In genomic region chr7:5553298-5553877, GRCh38 we compare ENCODE assay signal across 12 cellular contexts. TPM values are rescaled to one million over a fixed set of nuclear protein-coding genes. Genes with fewer than 3 reads are reported as not detected.
DNase-seq lines count a peak whose midpoint lies in the region; ATAC-seq and TF ChIP-seq lines count a peak whose summit lies in the region.
"Had no signal": no experiment of that assay in that cellular context is flagged by ENCODE, and none has a peak within 500 bp of the region (broad histone marks: within the 10 kb centered on the region; RNA-seq: fewer than 3 reads in every experiment).

No MANE protein-coding gene starts in this region.

- peak overlapping the region; percentile 41 for H3K4me3 Mint-ChIP-seq in activated T-helper 17 cell treated with anti-CD3 and anti-CD28 coated beads, Interleukin-2, amount 50 U/mL, for 72 hours
- no peak overlapping the region for H3K4me3 Mint-ChIP-seq in activated CD8-positive, alpha-beta memory T cell treated with anti-CD3 and anti-CD28 coated beads, Interleukin-2, amount 10 ng/mL, durations not matched to agents 7 days and 5 days

- POLR2A ChIA-PET in HCT116 (lab: Charles Lee) = interaction anchor here (0.7 to 1.4 kb wide), 2 partner anchors 27 to 56 kb away, joined by 4 read pairs; no protein-coding TSS in a partner anchor

- no peaks in the 10 kb centered on the region for H3K27me3 ChIP-seq in HCT116 (ENCODE audit: insufficient read depth, low read length)
- no peaks in the 10 kb centered on the region for H3K27me3 ChIP-seq in mucosa of rectum (ENCODE audit: control insufficient read depth in 2 of 2, insufficient read depth in 2 of 2, low read length in 2 of 2)
- peaks cover 13% of the 10 kb centered on the region for H3K27me3 ChIP-seq in MM.1S (replicated peaks; ENCODE audit: insufficient read depth, low read length)

- H4K20me1 ChIP-seq in HCT116 (ENCODE audit: insufficient read depth) = no peaks in the 10 kb centered on the region
- no peaks in the 10 kb centered on the region for H4K20me1 ChIP-seq in MM.1S (ENCODE audit: insufficient read depth, low read length)

- no peak overlapping the region for H2AFZ ChIP-seq in HCT116 (ENCODE audit: low read depth, low read length, poor library complexity, severe bottlenecking)
- H2AFZ ChIP-seq in MM.1S (ENCODE audit: low read length) = no peak overlapping the region

- BruUV-seq in HCT116 (replicated peaks; lab: Mats Ljungman, UMichigan) = no TSS peak

- intact Hi-C loops in HCT116 (cut with micrococcal nuclease) = no loop called here

- H3K9me2 ChIP-seq in HCT116 (ENCODE audit: insufficient read depth) = no peaks in the 10 kb centered on the region
- H3K9me2 ChIP-seq in MM.1S (replicated peaks; ENCODE audit: insufficient read depth, low read length) = no peaks in the 10 kb centered on the region

- ATAC-seq in HCT116 = peak; percentile 41
- ATAC-seq in activated T-helper 17 cell treated with anti-CD3 and anti-CD28 coated beads, Interleukin-2, amount 50 U/mL, for 72 hours (replicated peaks) = no peak
- no peak for ATAC-seq in activated CD8-positive, alpha-beta memory T cell treated with anti-CD3 and anti-CD28 coated beads, Interleukin-2, amount 10 ng/mL, durations not matched to agents 7 days and 5 days

- H3K79me2 ChIP-seq in HCT116 (ENCODE audit: insufficient read depth, low read length) (no peaks in the 10 kb centered on the region), MM.1S (ENCODE audit: low read length) (no peaks in the 10 kb centered on the region)

- RAD21 ChIA-PET in HCT116 (lab: Charles Lee; ENCODE audit: low non-redundant PET in 1 of 2, low total read pairs in 2 of 2, uncharacterized antibody in 2 of 2, unreplicated experiment in 2 of 2) = no interaction called here

- peaks cover 7% of the 10 kb centered on the region for H3K4me1 Mint-ChIP-seq in activated T-helper 17 cell treated with anti-CD3 and anti-CD28 coated beads, Interleukin-2, amount 50 U/mL, for 72 hours
- H3K4me1 Mint-ChIP-seq in activated CD8-positive, alpha-beta memory T cell treated with anti-CD3 and anti-CD28 coated beads, Interleukin-2, amount 10 ng/mL, durations not matched to agents 7 days and 5 days = peaks cover 33% of the 10 kb centered on the region

- TF ChIP-seq RAD21 in HCT116 (IDR thresholded peaks at IDR 0.05; ENCODE audit: low read depth) = no peak

- no peaks in the 10 kb centered on the region for H3K9me3 ChIP-seq in HCT116 (ENCODE audit: control insufficient read depth in 1 of 2, insufficient read depth in 1 of 2, low read depth in 1 of 2, low read length in 2 of 2)
- H3K9me3 ChIP-seq in mucosa of rectum (ENCODE audit: control insufficient read depth in 2 of 2, low read length in 2 of 2) = no peaks in the 10 kb centered on the region
- H3K9me3 ChIP-seq in MM.1S (replicated peaks; ENCODE audit: insufficient read depth, low read length) = no peaks in the 10 kb centered on the region

- peak overlapping the region; percentile 90 for H3K4me2 ChIP-seq in HCT116 (ENCODE audit: low read length)
- H3K4me2 ChIP-seq in MM.1S (ENCODE audit: low read depth, low read length) = no peak overlapping the region

- CTCF ChIA-PET in HCT116 (lab: Charles Lee) = interaction anchor here (1.3 kb wide), 1 partner anchor 112 kb away, joined by 3 read pairs; no protein-coding TSS in a partner anchor
- CTCF ChIA-PET in activated CD8-positive, alpha-beta memory T cell treated with anti-CD3 and anti-CD28 coated beads, Interleukin-2, amount 10 ng/mL, durations not matched to agents 7 days and 5 days (lab: Charles Lee) = interaction anchor here (1.2 kb wide), 1 partner anchor 41 kb away, joined by 3 read pairs; no protein-coding TSS in a partner anchor

- TF ChIP-seq POLR2A in HCT116 (IDR thresholded peaks at IDR 0.05; ENCODE audit: borderline replicate concordance, extremely low read depth, insufficient read depth, insufficient read length) = no peak

- H3K36me3 ChIP-seq in HCT116 (ENCODE audit: control insufficient read depth in 1 of 2, insufficient read depth in 2 of 2, low read length in 2 of 2) = no peaks in the 10 kb centered on the region
- no peaks in the 10 kb centered on the region for H3K36me3 ChIP-seq in mucosa of rectum (ENCODE audit: control insufficient read depth in 2 of 2, insufficient read depth in 2 of 2, low read length in 2 of 2)
- H3K36me3 ChIP-seq in MM.1S (replicated peaks; ENCODE audit: insufficient read depth, low read length) = no peaks in the 10 kb centered on the region

- H3K9me3 Mint-ChIP-seq in activated T-helper 17 cell treated with anti-CD3 and anti-CD28 coated beads, Interleukin-2, amount 50 U/mL, for 72 hours = no peaks in the 10 kb centered on the region
- H3K9me3 Mint-ChIP-seq in activated CD8-positive, alpha-beta memory T cell treated with anti-CD3 and anti-CD28 coated beads, Interleukin-2, amount 10 ng/mL, durations not matched to agents 7 days and 5 days (ENCODE audit: low read depth) = no peaks in the 10 kb centered on the region

- H3K4me3 ChIP-seq in AG10803 (ENCODE audit: low read length) (no peak overlapping the region), HCT116 (replicated peaks in 1 of 2; ENCODE audit: low read depth in 1 of 2, low read length in 2 of 2) (peak overlapping the region in 1 of 2 experiments; percentile 22; a peak in 2 of 4 replicates), mucosa of rectum (ENCODE audit: low read length in 2 of 2) (peak overlapping the region in 1 of 2 donors; percentile 23), MM.1S (ENCODE audit: low read length) (no peak overlapping the region)

- no peaks in the 10 kb centered on the region for H3K36me3 Mint-ChIP-seq in activated T-helper 17 cell treated with anti-CD3 and anti-CD28 coated beads, Interleukin-2, amount 50 U/mL, for 72 hours (ENCODE audit: low read depth)
- H3K36me3 Mint-ChIP-seq in activated CD8-positive, alpha-beta memory T cell treated with anti-CD3 and anti-CD28 coated beads, Interleukin-2, amount 10 ng/mL, durations not matched to agents 7 days and 5 days = no peaks in the 10 kb centered on the region

- H3K27ac ChIP-seq in HCT116 (ENCODE audit: low read depth, low read length) = peak overlapping the region; percentile 95
- peak overlapping the region; percentile 96 to 99 for H3K27ac ChIP-seq in mucosa of rectum (ENCODE audit: low read depth in 2 of 2, low read length in 2 of 2)
- H3K27ac ChIP-seq in MM.1S (ENCODE audit: low read length) = no peak overlapping the region

- DNase-seq in AG10803 (ENCODE audit: low read depth) = peak; percentile 37
- no peak for DNase-seq in HCT116 (ENCODE audit: low read depth, low spot score)
- no peak for DNase-seq in SIG-M5 treated with dmso at 0.1 percent for 504 hours (lab: John Stamatoyannopoulos, UW; ENCODE audit: unreplicated experiment)
- no peak for DNase-seq in MM.1S
- no peak for DNase-seq in NCI-H1048 (lab: John Stamatoyannopoulos, UW)
- no peak for DNase-seq in activated CD8-positive, alpha-beta memory T cell treated with anti-CD3 and anti-CD28 coated beads, Interleukin-2, amount 10 ng/mL, durations not matched to agents 7 days and 5 days
- DNase-seq: activated CD4-positive, CD25-positive, alpha-beta regulatory T cell treated with anti-CD3 and anti-CD28 coated beads, Interleukin-2, amount 50 U/mL, for 72 hours; activated T-cell treated with anti-CD3 and anti-CD28 coated beads, Interleukin-2, amount 50 U/mL, for 1 hour; NCI-H1105 treated with DMSO at 0.1 percent for 48 hours; NCI-H2227 treated with DMSO at 0.1 percent for 48 hours had no signal

- H3K27me3 Mint-ChIP-seq in activated T-helper 17 cell treated with anti-CD3 and anti-CD28 coated beads, Interleukin-2, amount 50 U/mL, for 72 hours = no peaks in the 10 kb centered on the region
- H3K27me3 Mint-ChIP-seq in activated CD8-positive, alpha-beta memory T cell treated with anti-CD3 and anti-CD28 coated beads, Interleukin-2, amount 10 ng/mL, durations not matched to agents 7 days and 5 days = peaks cover 2% of the 10 kb centered on the region

- peaks cover 17% of the 10 kb centered on the region; the same call in 1 of the 2 replicates for H3F3A ChIP-seq in MM.1S (ENCODE audit: insufficient read depth, low read length)

- TF ChIP-seq CTCF in AG10803 (conservative IDR thresholded peaks at IDR 0.05; ENCODE audit: low read length) (no peak), HCT116 (IDR thresholded peaks at IDR 0.05 in 2 of 3, conservative IDR thresholded peaks at IDR 0.05 in 1 of 3; ENCODE audit: borderline replicate concordance in 1 of 3, insufficient read depth in 1 of 3, low read depth in 2 of 3, low read length in 2 of 3) (no peak), MM.1S (IDR thresholded peaks at IDR 0.05; ENCODE audit: low read length) (no peak)

- H3K9ac ChIP-seq in HCT116 (ENCODE audit: low read length) = peak overlapping the region; percentile 37
- H3K9ac ChIP-seq in mucosa of rectum (ENCODE audit: low read depth in 1 of 2, low read length in 2 of 2) = peak overlapping the region in 1 of 2 donors; percentile 47
- H3K9ac ChIP-seq in MM.1S (ENCODE audit: low read length) = no peak overlapping the region

- peaks cover 51 to 83% of the 10 kb centered on the region in 2 experiments for H3K4me1 ChIP-seq in HCT116 (ENCODE audit: control insufficient read depth in 1 of 2, insufficient read depth in 2 of 2, low read length in 2 of 2)
- H3K4me1 ChIP-seq in mucosa of rectum (ENCODE audit: control insufficient read depth in 2 of 2, insufficient read depth in 2 of 2, low read length in 2 of 2) = peaks cover 28 to 49% of the 10 kb centered on the region in 2 donors
- H3K4me1 ChIP-seq in MM.1S (ENCODE audit: low read length) = peaks cover 16% of the 10 kb centered on the region

- H3K27ac Mint-ChIP-seq in activated T-helper 17 cell treated with anti-CD3 and anti-CD28 coated beads, Interleukin-2, amount 50 U/mL, for 72 hours = no peak overlapping the region
- no peak overlapping the region for H3K27ac Mint-ChIP-seq in activated CD8-positive, alpha-beta memory T cell treated with anti-CD3 and anti-CD28 coated beads, Interleukin-2, amount 10 ng/mL, durations not matched to agents 7 days and 5 days

RNA-seq across cellular contexts. Expression of gene ACTB, which starts 23.0 kb away (rescaled TPM):
- total RNA-seq in HCT116 (2021; ENCODE audit: unreplicated experiment) = 2,545 TPM
- polyA plus RNA-seq in HCT116 (2012) = 2,142 and 3,054 TPM in 2 replicates
- total RNA-seq in activated T-helper 17 cell treated with anti-CD3 and anti-CD28 coated beads, Interleukin-2, amount 50 U/mL, for 72 hours = over 10,000 TPM in 1 of 2 donors, 1,000 to 10,000 TPM in 1; 7,579 to 12,358 TPM
- over 10,000 TPM; 10,813 to 11,083 TPM for total RNA-seq in activated CD8-positive, alpha-beta memory T cell treated with anti-CD3 and anti-CD28 coated beads, Interleukin-2, amount 10 ng/mL, durations not matched to agents 7 days and 5 days

RNA-seq across cellular contexts. Expression of gene FSCN1, which starts 39.2 kb away (rescaled TPM):
- total RNA-seq in HCT116 (2021; ENCODE audit: unreplicated experiment) = 302 TPM
- 185 and 190 TPM in 2 replicates for polyA plus RNA-seq in HCT116 (2012)
- total RNA-seq in activated T-helper 17 cell treated with anti-CD3 and anti-CD28 coated beads, Interleukin-2, amount 50 U/mL, for 72 hours = 10 to 100 TPM in 1 of 2 donors, 1 to 10 TPM in 1; 9.4 to 30.2 TPM
- 1 to 10 TPM; 4.4 to 6.2 TPM for total RNA-seq in activated CD8-positive, alpha-beta memory T cell treated with anti-CD3 and anti-CD28 coated beads, Interleukin-2, amount 10 ng/mL, durations not matched to agents 7 days and 5 days

RNA-seq across cellular contexts. Expression of gene FBXL18, which starts 39.8 kb away (rescaled TPM):
- 16.5 TPM for total RNA-seq in HCT116 (2021; ENCODE audit: unreplicated experiment)
- 6.1 and 6.6 TPM in 2 replicates for polyA plus RNA-seq in HCT116 (2012)
- 10 to 100 TPM in 1 of 2 donors, 1 to 10 TPM in 1; 6.6 to 13.2 TPM for total RNA-seq in activated T-helper 17 cell treated with anti-CD3 and anti-CD28 coated beads, Interleukin-2, amount 50 U/mL, for 72 hours
- total RNA-seq in activated CD8-positive, alpha-beta memory T cell treated with anti-CD3 and anti-CD28 coated beads, Interleukin-2, amount 10 ng/mL, durations not matched to agents 7 days and 5 days = 10 to 100 TPM; 14.2 to 14.3 TPM
